ENCODE assay signal across 8 cellular contexts in the genomic region with DNA sequence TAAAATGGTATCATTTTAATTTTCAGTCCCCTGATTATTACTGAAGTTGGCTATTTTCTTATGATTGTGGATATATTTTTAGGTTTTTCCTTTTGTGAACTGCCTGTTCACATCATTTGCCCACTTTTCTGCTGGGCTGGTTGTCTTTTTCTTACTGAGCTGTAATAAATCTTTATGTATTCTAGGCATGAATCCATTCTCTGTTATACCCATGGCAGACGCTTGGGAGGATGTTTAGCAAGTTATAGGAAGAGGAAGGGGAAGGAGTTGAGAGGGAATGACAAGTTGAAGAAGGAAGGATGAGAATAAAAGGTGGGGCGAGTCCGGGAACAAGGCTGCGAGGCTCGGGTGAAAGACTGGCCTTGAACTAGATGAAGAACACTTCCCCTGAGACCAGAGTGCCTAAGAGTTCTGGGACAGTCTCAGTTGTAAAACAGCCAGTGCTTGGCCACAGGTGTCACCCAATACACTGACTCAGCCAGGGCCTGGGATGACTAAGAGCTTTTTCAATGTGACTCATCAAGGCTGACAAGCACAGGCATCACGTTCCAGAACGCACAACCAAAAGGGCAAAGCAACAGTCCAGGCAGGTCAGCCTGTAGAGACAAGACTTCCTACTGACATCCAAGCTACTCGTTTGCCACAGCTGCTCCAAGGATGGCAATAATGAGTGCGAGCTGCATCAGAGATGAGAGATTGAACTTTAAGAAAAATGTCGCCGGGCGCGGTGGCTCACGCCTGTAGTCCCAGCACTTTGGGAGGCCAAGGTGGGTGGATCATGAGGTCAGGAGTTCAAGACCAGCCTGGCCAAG. TPM values are rescaled to one million over a fixed set of nuclear protein-coding genes. Genes with fewer than 3 reads are reported as not detected.
DNase-seq lines count a peak whose midpoint lies in the region; ATAC-seq, FAIRE-seq and TF ChIP-seq lines count a peak whose summit lies in the region.

No MANE protein-coding gene starts in this region.

- WGBS in trophoblast cell (ENCODE audit: extremely low coverage, insufficient coverage, insufficient read length): no CpG with 5 or more reads among the region's 14 CpGs

- H3K4me3 ChIP-seq in SJSA1 (no peak overlapping the region), bronchial epithelial cell (ENCODE audit: low read depth, low read length) (no peak overlapping the region), trophoblast cell (ENCODE audit: low read depth, low read length) (no peak overlapping the region)

- peaks cover 0 to 4% of the 10 kb centered on the region in 2 donors for H3K4me1 Mint-ChIP-seq in effector memory CD8-positive, alpha-beta T cell (ENCODE audit: low read depth in 2 of 2)

- H3K27me3 Mint-ChIP-seq in effector memory CD8-positive, alpha-beta T cell: peaks cover 17 to 29% of the 10 kb centered on the region in 2 donors

- no peak overlapping the region for H3K27ac Mint-ChIP-seq in effector memory CD8-positive, alpha-beta T cell

- H3K14ac ChIP-seq in trophoblast cell (ENCODE audit: low read length): no peak overlapping the region

- no peak overlapping the region for H3K4me2 ChIP-seq in trophoblast cell (ENCODE audit: low read length)

- no peak overlapping the region for H4K12ac ChIP-seq in trophoblast cell (ENCODE audit: low read depth, low read length)

- no peak overlapping the region for H2BK5ac ChIP-seq in trophoblast cell (ENCODE audit: low read depth, low read length, poor library complexity)

- peaks cover 15% of the 10 kb centered on the region for H3K4me1 ChIP-seq in SJSA1 (replicated peaks)
- H3K4me1 ChIP-seq in trophoblast cell (ENCODE audit: control insufficient read depth in 1 of 2, insufficient read depth in 2 of 2, low read length in 2 of 2): peaks cover 6 to 10% of the 10 kb centered on the region in 2 experiments

- H3K9ac ChIP-seq in trophoblast cell (ENCODE audit: low read length): no peak overlapping the region

- DNase-seq in AG09319 (ENCODE audit: extremely low read depth, low read depth) (peak; percentile 80), SJSA1 (ENCODE audit: low read depth in 1 of 2, low spot score in 2 of 2) (peak; percentile 80 to 95), bronchial epithelial cell (ENCODE audit: low read depth) (peak; percentile 99), trophoblast cell (peak; percentile 82 to 86), NCI-H1417 (lab: John Stamatoyannopoulos, UW) (no peak)
- no peak for DNase-seq in effector memory CD8-positive, alpha-beta T cell

- no peak overlapping the region for H2BK120ac ChIP-seq in trophoblast cell (ENCODE audit: insufficient read depth, low read length, poor library complexity)

- H3K79me1 ChIP-seq in trophoblast cell (ENCODE audit: low read length): no peaks in the 10 kb centered on the region

- H3K4ac ChIP-seq in trophoblast cell (ENCODE audit: low read depth, low read length): no peak overlapping the region

- ATAC-seq in GM19035 (IDR thresholded peaks at IDR 0.05; ENCODE audit: unreplicated experiment): peak; percentile 87
- peak; percentile 87 for ATAC-seq in HG03196 (IDR thresholded peaks at IDR 0.05; ENCODE audit: unreplicated experiment)
- ATAC-seq in effector memory CD8-positive, alpha-beta T cell (replicated peaks): no peak

- H3K18ac ChIP-seq in trophoblast cell (ENCODE audit: low read length): no peak overlapping the region

- H3K27ac ChIP-seq in SJSA1 (peak overlapping the region; percentile 6; the same call in 1 of the 2 replicates), trophoblast cell (ENCODE audit: low read depth, low read length) (no peak overlapping the region)

- TF ChIP-seq CTCF in AG09319 (IDR thresholded peaks at IDR 0.05; ENCODE audit: low read depth, low read length) (no peak), bronchial epithelial cell (IDR thresholded peaks at IDR 0.05; ENCODE audit: insufficient read depth, low read length, severe bottlenecking) (peak; percentile 29)

- no peak overlapping the region for H2BK12ac ChIP-seq in trophoblast cell (ENCODE audit: low read length)

- no peaks in the 10 kb centered on the region for H3K36me3 Mint-ChIP-seq in effector memory CD8-positive, alpha-beta T cell (ENCODE audit: insufficient read depth)

- H3K79me2 ChIP-seq in trophoblast cell (ENCODE audit: control insufficient read depth, insufficient read depth, low read length, poor library complexity): no peaks in the 10 kb centered on the region

- no peak overlapping the region for H2AK5ac ChIP-seq in trophoblast cell (ENCODE audit: low read length)

- H4K91ac ChIP-seq in trophoblast cell (ENCODE audit: low read depth, low read length): no peak overlapping the region

- no peak overlapping the region for H3K4me3 Mint-ChIP-seq in effector memory CD8-positive, alpha-beta T cell

- H3K27me3 ChIP-seq in SJSA1 (replicated peaks) (no peaks in the 10 kb centered on the region), bronchial epithelial cell (ENCODE audit: control insufficient read depth, insufficient read depth, low read length) (no peaks in the 10 kb centered on the region), trophoblast cell (ENCODE audit: insufficient read depth, low read length) (no peaks in the 10 kb centered on the region)

- H3K9me3 ChIP-seq in SJSA1 (replicated peaks) (no peaks in the 10 kb centered on the region), trophoblast cell (ENCODE audit: insufficient read depth, low read depth, low read length) (peaks cover 3% of the 10 kb centered on the region)

- no peaks in the 10 kb centered on the region for H3K36me3 ChIP-seq in SJSA1
- H3K36me3 ChIP-seq in bronchial epithelial cell (ENCODE audit: control insufficient read depth, insufficient read depth, low read length): no peaks in the 10 kb centered on the region
- H3K36me3 ChIP-seq in trophoblast cell (ENCODE audit: control insufficient read depth in 1 of 2, insufficient read depth in 2 of 2, low read length in 2 of 2): no peaks in the 10 kb centered on the region

- no peaks in the 10 kb centered on the region for H3K9me3 Mint-ChIP-seq in effector memory CD8-positive, alpha-beta T cell

- H2AFZ ChIP-seq in trophoblast cell (ENCODE audit: insufficient read depth, low read length, poor library complexity): no peak overlapping the region

- H3K23ac ChIP-seq in trophoblast cell (ENCODE audit: low read length): no peak overlapping the region

- no peak overlapping the region for H4K8ac ChIP-seq in trophoblast cell (ENCODE audit: low read depth, low read length)

- peak; percentile 60 for FAIRE-seq in bronchial epithelial cell (lab: Jason Lieb, UNC)

RNA-seq across cellular contexts. Expression of gene LRFN4, which starts 35.2 kb away (rescaled TPM):
- total RNA-seq in SJSA1 (2014; rRNA removed; shearing (Covaris generic)): 64.1 and 79.9 TPM in 2 replicates
- total RNA-seq in bronchial epithelial cell: 13.1 and 16.3 TPM in 2 replicates
- 8.5 and 9.2 TPM in 2 replicates for polyA plus RNA-seq in trophoblast cell (2013)

RNA-seq across cellular contexts. Expression of gene RCE1, which starts 48.8 kb away (rescaled TPM):
- 75.0 and 76.3 TPM in 2 replicates for total RNA-seq in SJSA1 (2014; rRNA removed; shearing (Covaris generic))
- total RNA-seq in bronchial epithelial cell: 17.4 and 26.8 TPM in 2 replicates
- 22.5 and 22.6 TPM in 2 replicates for polyA plus RNA-seq in trophoblast cell (2013)

Comparison
In these comparisons a context has a peak if more than half of its experiments do, and no peak if none do; other contexts are left out.
1. DNase-seq: peak in AG09319 (single experiment), SJSA1 (2 of 2), bronchial epithelial cell (single experiment) and trophoblast cell (2 of 2); none in effector memory CD8-positive, alpha-beta T cell (0 of 3) and NCI-H1417 (0 of 3).